ENCODE assay signal across 8 cellular contexts in the genomic region with DNA sequence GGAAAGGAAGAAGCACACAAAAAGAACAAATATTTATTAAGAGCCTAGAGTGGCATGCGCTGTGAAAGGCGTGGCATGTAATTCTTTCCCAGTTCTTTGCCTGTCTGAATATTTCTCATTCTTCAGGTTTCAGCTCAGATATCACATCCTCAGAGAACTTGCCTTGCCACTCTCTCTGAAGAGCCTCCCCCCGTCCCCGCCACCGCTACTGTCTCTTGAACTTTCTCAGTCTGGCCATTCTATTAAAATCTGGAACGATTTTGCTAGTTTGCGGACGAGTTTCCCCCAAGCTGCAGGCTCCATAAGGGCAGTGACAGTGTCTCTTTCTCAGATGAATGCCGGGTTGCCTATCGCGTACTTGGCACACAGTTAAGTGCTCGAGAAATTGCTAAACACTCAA. TPM values are rescaled to one million over a fixed set of nuclear protein-coding genes. Genes with fewer than 3 reads are reported as not detected.
DNase-seq lines count a peak whose midpoint lies in the region; ATAC-seq and TF ChIP-seq lines count a peak whose summit lies in the region.

No MANE protein-coding gene starts in this region.

- H3K4me3 Mint-ChIP-seq in activated T-cell treated with anti-CD3 and anti-CD28 coated beads, Interleukin-2, amount 50 U/mL, for 4 hours, result peak overlapping the region; percentile 82

- peaks cover under 1% of the 10 kb centered on the region for H3K27me3 ChIP-seq in adipocyte (replicated peaks; ENCODE audit: control insufficient read depth, insufficient read depth, low read length)
- H3K27me3 ChIP-seq in iPS-15b (ENCODE audit: control insufficient read depth, insufficient read depth, low read length), result peaks cover 12% of the 10 kb centered on the region
- H3K27me3 ChIP-seq in smooth muscle cell (ENCODE audit: low read depth), result no peaks in the 10 kb centered on the region

- TF ChIP-seq CTCF in smooth muscle cell (IDR thresholded peaks at IDR 0.05; ENCODE audit: borderline replicate concordance, insufficient read depth, poor library complexity, severe bottlenecking), result no peak

- peaks cover 20% of the 10 kb centered on the region for H3K27me3 Mint-ChIP-seq in activated T-cell treated with anti-CD3 and anti-CD28 coated beads, Interleukin-2, amount 50 U/mL, for 4 hours (ENCODE audit: low read depth)

- H3F3A ChIP-seq in smooth muscle cell (ENCODE audit: low read depth), result no peaks in the 10 kb centered on the region

- peaks cover 28% of the 10 kb centered on the region for H3K4me1 Mint-ChIP-seq in activated T-cell treated with anti-CD3 and anti-CD28 coated beads, Interleukin-2, amount 50 U/mL, for 4 hours (ENCODE audit: low read depth)

- H3K36me3 Mint-ChIP-seq in activated T-cell treated with anti-CD3 and anti-CD28 coated beads, Interleukin-2, amount 50 U/mL, for 4 hours (ENCODE audit: insufficient read depth), result no peaks in the 10 kb centered on the region

- no peak for ATAC-seq in activated T-cell treated with anti-CD3 and anti-CD28 coated beads, Interleukin-2, amount 50 U/mL, for 4 hours
- no peak for ATAC-seq in GM18907 (IDR thresholded peaks at IDR 0.05; ENCODE audit: unreplicated experiment)

- peak overlapping the region; percentile 94 for H3K4me2 ChIP-seq in smooth muscle cell

- H3K27ac ChIP-seq in smooth muscle cell (ENCODE audit: low read depth), result peak overlapping the region; percentile 28

- H3K9me3 Mint-ChIP-seq in activated T-cell treated with anti-CD3 and anti-CD28 coated beads, Interleukin-2, amount 50 U/mL, for 4 hours, result no peaks in the 10 kb centered on the region

- no peak for DNase-seq in activated T-cell treated with anti-CD3 and anti-CD28 coated beads, Interleukin-2, amount 50 U/mL, for 4 hours
- no peak for DNase-seq in activated T-cell treated with anti-CD3 and anti-CD28 coated beads, Interleukin-2, amount 50 U/mL, for 1 hour
- peak; percentile 68 for DNase-seq in adipocyte (ENCODE audit: low read depth)
- DNase-seq in smooth muscle cell (lab: John Stamatoyannopoulos, UW; ENCODE audit: unreplicated experiment), result no peak
- no peak for DNase-seq in NCI-H510A treated with DMSO at 0.1 percent for 48 hours (lab: John Stamatoyannopoulos, UW)
- no peak for DNase-seq in NCI-H2107 treated with DMSO at 0.1 percent for 48 hours (lab: John Stamatoyannopoulos, UW; ENCODE audit: unreplicated experiment)

- H3K4me1 ChIP-seq in adipocyte (ENCODE audit: control insufficient read depth, insufficient read depth, low read length) (peaks cover 15% of the 10 kb centered on the region), iPS-15b (ENCODE audit: control insufficient read depth, insufficient read depth, low read length) (peaks cover 6% of the 10 kb centered on the region), smooth muscle cell (ENCODE audit: low read depth) (peaks cover 18% of the 10 kb centered on the region)

- WGBS in smooth muscle cell (ENCODE audit: low lambda C conversion rate), result 8% methylated on average over 12 of the region's 12 CpGs

- peak overlapping the region; percentile 92 for H3K9ac ChIP-seq in adipocyte (ENCODE audit: low read length)
- H3K9ac ChIP-seq in iPS-15b (ENCODE audit: low read depth, low read length), result no peak overlapping the region
- peak overlapping the region; percentile 11 for H3K9ac ChIP-seq in smooth muscle cell (ENCODE audit: low read depth)

- H3K4me3 ChIP-seq in adipocyte (ENCODE audit: low read length) (peak overlapping the region; percentile 95), iPS-15b (ENCODE audit: low read depth, low read length) (peak overlapping the region; percentile 72), smooth muscle cell (peak overlapping the region; percentile 89)

- H3K36me3 ChIP-seq in adipocyte (ENCODE audit: control insufficient read depth, insufficient read depth, low read length, severe bottlenecking) (no peaks in the 10 kb centered on the region), iPS-15b (ENCODE audit: control insufficient read depth, insufficient read depth, low read length) (no peaks in the 10 kb centered on the region), smooth muscle cell (ENCODE audit: low read depth) (no peaks in the 10 kb centered on the region)

- peaks cover 18% of the 10 kb centered on the region for H4K20me1 ChIP-seq in smooth muscle cell (ENCODE audit: low read depth)

- peak overlapping the region; percentile 94 for H2AFZ ChIP-seq in smooth muscle cell (ENCODE audit: low read depth)

- H3K79me2 ChIP-seq in smooth muscle cell (ENCODE audit: low read depth), result peaks cover 32% of the 10 kb centered on the region

- H3K9me3 ChIP-seq in adipocyte (ENCODE audit: control insufficient read depth, low read length), result no peaks in the 10 kb centered on the region
- H3K9me3 ChIP-seq in iPS-15b (ENCODE audit: control insufficient read depth, insufficient read depth, low read length), result no peaks in the 10 kb centered on the region
- no peaks in the 10 kb centered on the region for H3K9me3 ChIP-seq in smooth muscle cell (replicated peaks; ENCODE audit: low read depth)

RNA-seq across cellular contexts. Expression of a gene that starts 0.8 kb away (rescaled TPM):
- total RNA-seq in activated T-cell treated with anti-CD3 and anti-CD28 coated beads, Interleukin-2, amount 50 U/mL, for 4 hours, result 10 to 100 TPM; 11.0 to 14.0 (median 12.5) TPM
- 22.7 and 25.6 TPM in 2 replicates for total RNA-seq in smooth muscle cell
- polyA plus RNA-seq in smooth muscle cell, result 24.6 and 25.3 TPM in 2 replicates
